8 cellular contexts compared by ENCODE assay signal in genomic region chr1:235999259-235999925, GRCh38.
DNase-seq lines count a peak whose midpoint lies in the region; ATAC-seq and TF ChIP-seq lines count a peak whose summit lies in the region.

No MANE protein-coding gene starts in this region.

- peak overlapping the region; percentile 42 for H3K27ac ChIP-seq in CD8-positive, alpha-beta T cell (ENCODE audit: low read depth, low read length)
- H3K27ac ChIP-seq in IMR-90 (ENCODE audit: insufficient read depth, low read length) (peak overlapping the region; percentile 90), gastroesophageal sphincter (peak overlapping the region in 3 of 4 donors; percentile 38 to 73 (median 59))

- BruUV-seq in IMR-90 (replicated peaks; lab: Mats Ljungman, UMichigan): no TSS peak

- intact Hi-C loops in CD8-positive, alpha-beta T cell (cut with DNase I, micrococcal nuclease): loop anchor here in 1 of 2 experiments (1.0 kb wide), 1 partner anchor 27 kb away; no protein-coding TSS in a partner anchor
- intact Hi-C loops in IMR-90 (cut with micrococcal nuclease): no loop called here
- intact Hi-C loops in head of caudate nucleus (cut with DNase I): no loop called here

- no peaks in the 10 kb centered on the region for H3K27me3 ChIP-seq in CD8-positive, alpha-beta T cell (ENCODE audit: insufficient read depth, low read length)
- H3K27me3 ChIP-seq in IMR-90 (ENCODE audit: control insufficient read depth, insufficient read depth, low read length): no peaks in the 10 kb centered on the region
- H3K27me3 ChIP-seq in gastroesophageal sphincter: no peaks in the 10 kb centered on the region

- H2BK20ac ChIP-seq in IMR-90 (ENCODE audit: low read depth, low read length): peak overlapping the region; percentile 98

- H3K36me3 ChIP-seq in CD8-positive, alpha-beta T cell (ENCODE audit: insufficient read depth, low read length): no peaks in the 10 kb centered on the region
- H3K36me3 ChIP-seq in IMR-90 (ENCODE audit: control insufficient read depth, insufficient read depth, low read length): peaks cover 25% of the 10 kb centered on the region
- peaks cover 0 to 99% of the 10 kb centered on the region in 2 donors for H3K36me3 ChIP-seq in gastroesophageal sphincter

- dilution Hi-C loops in IMR-90 (cut with HindIII; ENCODE audit: low sequenced_read_pairs, unreplicated experiment): no loop called here

- H2BK120ac ChIP-seq in IMR-90 (ENCODE audit: low read depth, low read length): peak overlapping the region; percentile 96

- H3K4ac ChIP-seq in IMR-90 (ENCODE audit: low read depth, low read length): peak overlapping the region; percentile 96

- DNase-seq in CD8-positive, alpha-beta T cell: peak; percentile 22 to 83 (median 59)
- DNase-seq in IMR-90 (peak; percentile 99), NCI-H1930 (lab: John Stamatoyannopoulos, UW) (no peak), head of caudate nucleus (no peak)
- DNase-seq in activated CD8-positive, alpha-beta memory T cell treated with anti-CD3 and anti-CD28 coated beads, Interleukin-2, amount 50 U/mL, for 4 hours: peak; percentile 59
- DNase-seq in stimulated activated CD4-positive, alpha-beta T cell treated with anti-CD3 and anti-CD28 coated beads, TNF-alpha, amount 100 ng/mL, for 24 hours (ENCODE audit: low read depth in 3 of 3): peak; percentile 48 to 65 (median 65)

- H3K56ac ChIP-seq in IMR-90 (ENCODE audit: extremely low read depth, insufficient read depth, low read length): peak overlapping the region; percentile 88

- peak overlapping the region; percentile 98 for H2BK5ac ChIP-seq in IMR-90 (ENCODE audit: low read depth, low read length, poor library complexity, severe bottlenecking)

- H3K4me2 ChIP-seq in IMR-90 (ENCODE audit: low read depth, low read length): peak overlapping the region; percentile 59; the same call in 1 of the 2 replicates

- peak overlapping the region; percentile 95 for H3K18ac ChIP-seq in IMR-90 (ENCODE audit: low read depth, low read length)

- H2BK15ac ChIP-seq in IMR-90 (ENCODE audit: low read depth, low read length): peak overlapping the region; percentile 98

- H3K4me1 ChIP-seq in CD8-positive, alpha-beta T cell (ENCODE audit: insufficient read depth, low read length): peaks cover 18% of the 10 kb centered on the region
- H3K4me1 ChIP-seq in IMR-90 (ENCODE audit: control insufficient read depth, insufficient read depth, low read length) (peaks cover 15% of the 10 kb centered on the region), gastroesophageal sphincter (peaks cover 0 to 18% (median 11%) of the 10 kb centered on the region in 3 donors)

- H4K5ac ChIP-seq in IMR-90 (ENCODE audit: low read depth, low read length): peak overlapping the region; percentile 92

- no peaks in the 10 kb centered on the region for H3K9me3 Mint-ChIP-seq in CD8-positive, alpha-beta T cell

- peak; percentile 79 for ATAC-seq in CD8-positive, alpha-beta T cell
- peak; percentile 79 for ATAC-seq in GM21526 (IDR thresholded peaks at IDR 0.05; ENCODE audit: low FRiP score, unreplicated experiment)
- ATAC-seq in IMR-90 (ENCODE audit: low read depth): peak; percentile 90
- ATAC-seq in gastroesophageal sphincter: no peak

- H3K36me3 Mint-ChIP-seq in CD8-positive, alpha-beta T cell: no peaks in the 10 kb centered on the region

- H4K20me1 ChIP-seq in IMR-90 (ENCODE audit: insufficient read depth, low read length): no peaks in the 10 kb centered on the region

- in situ Hi-C loops in IMR-90 (cut with MboI; ENCODE audit: low sequenced_read_pairs): no loop called here

- H2AK5ac ChIP-seq in IMR-90 (ENCODE audit: low read depth, low read length): peak overlapping the region; percentile 99

- TF ChIP-seq EP300 in gastroesophageal sphincter (IDR thresholded peaks at IDR 0.05): no peak

- TF ChIP-seq POLR2A in IMR-90 (IDR thresholded peaks at IDR 0.05; ENCODE audit: low read depth, low read length) (no peak), gastroesophageal sphincter (IDR thresholded peaks at IDR 0.05) (no peak)

- 0% methylated on average over 1 of the region's 8 CpGs; no CpG with 5 or more reads in 1 of the 2 experiments for WGBS in IMR-90 (ENCODE audit: extremely low coverage in 2 of 2, insufficient read length in 1 of 2), 2 experiments
- 42 to 100% methylated on average over 1 to 7 of the region's 8 CpGs for WGBS in gastroesophageal sphincter (ENCODE audit: low coverage in 1 of 2), 2 donors

- TF ChIP-seq RAD21 in IMR-90 (IDR thresholded peaks at IDR 0.05; ENCODE audit: low read length): no peak; the same call in 1 of the 2 replicates

- peak overlapping the region; percentile 96 for H4K91ac ChIP-seq in IMR-90 (ENCODE audit: insufficient read depth, low read depth, low read length)

- no peak for TF ChIP-seq CTCF in CD8-positive, alpha-beta T cell (IDR thresholded peaks at IDR 0.05)
- TF ChIP-seq CTCF in IMR-90 (conservative IDR thresholded peaks at IDR 0.05; ENCODE audit: low read depth, low read length): no peak
- TF ChIP-seq CTCF in gastroesophageal sphincter (IDR thresholded peaks at IDR 0.05): no peak

- POLR2A ChIA-PET in CD8-positive, alpha-beta T cell (lab: Charles Lee): interaction anchor here (0.6 to 1.0 kb wide), 2 partner anchors 28 to 715 kb away, joined by 5 to 6 read pairs; no protein-coding TSS in a partner anchor
- POLR2A ChIA-PET in IMR-90 (lab: Charles Lee; ENCODE audit: unreplicated experiment): no interaction called here

- H3K4me1 Mint-ChIP-seq in CD8-positive, alpha-beta T cell (ENCODE audit: low read depth): peaks cover 29% of the 10 kb centered on the region

- peak overlapping the region; percentile 60 for H3K4me3 Mint-ChIP-seq in CD8-positive, alpha-beta T cell

- H2AK9ac ChIP-seq in IMR-90 (replicated peaks; ENCODE audit: low read depth, low read length, poor library complexity): peak overlapping the region; percentile 74

- CTCF ChIA-PET in CD8-positive, alpha-beta T cell (lab: Charles Lee): interaction anchor here (2.0 kb wide), 1 partner anchor 28 kb away, joined by 9 read pairs; no protein-coding TSS in a partner anchor
- CTCF ChIA-PET in IMR-90 (lab: Yijun Ruan, JAX): interaction anchor here (0.8 to 1.5 kb wide), 3 partner anchors 11 to 28 kb away, joined by 3 to 6 read pairs (median 4); no protein-coding TSS in a partner anchor

- peaks cover 12% of the 10 kb centered on the region for H3K9me1 ChIP-seq in IMR-90 (ENCODE audit: insufficient read depth, low read length)

- H3K79me1 ChIP-seq in IMR-90 (ENCODE audit: low read depth in 1 of 2, low read length in 2 of 2): peaks cover 4 to 17% of the 10 kb centered on the region in 2 experiments; a peak in 3 of 4 replicates

- H3K14ac ChIP-seq in IMR-90 (replicated peaks; ENCODE audit: low read depth, low read length): peak overlapping the region; percentile 96

- H3K27me3 Mint-ChIP-seq in CD8-positive, alpha-beta T cell (ENCODE audit: low read depth): no peaks in the 10 kb centered on the region

- peak overlapping the region; percentile 94 for H3K27ac Mint-ChIP-seq in CD8-positive, alpha-beta T cell

- no peaks in the 10 kb centered on the region for H3K9me3 ChIP-seq in CD8-positive, alpha-beta T cell (ENCODE audit: low read length)
- H3K9me3 ChIP-seq in IMR-90 (ENCODE audit: control insufficient read depth, insufficient read depth, low read length): no peaks in the 10 kb centered on the region
- H3K9me3 ChIP-seq in gastroesophageal sphincter: no peaks in the 10 kb centered on the region

- no peak overlapping the region for H3K9ac ChIP-seq in IMR-90 (ENCODE audit: low read depth, low read length)

- H3K23ac ChIP-seq in IMR-90 (ENCODE audit: low read depth, low read length): peak overlapping the region; percentile 78; the same call in 1 of the 2 replicates

- H4K8ac ChIP-seq in IMR-90 (ENCODE audit: low read depth in 2 of 2, low read length in 2 of 2): peak overlapping the region; percentile 96

- H2AFZ ChIP-seq in IMR-90 (replicated peaks; ENCODE audit: low read length, poor library complexity): peak overlapping the region; percentile 68

- H3K4me3 ChIP-seq in CD8-positive, alpha-beta T cell (ENCODE audit: low read depth, low read length): no peak overlapping the region
- no peak overlapping the region for H3K4me3 ChIP-seq in IMR-90 (ENCODE audit: insufficient read depth, low read depth, low read length)
- no peak overlapping the region for H3K4me3 ChIP-seq in gastroesophageal sphincter

TF ChIP-seq in IMR-90, 13 proteins besides CTCF, POLR2A, EP300 and RAD21:
- TF ChIP-seq FOS (IDR thresholded peaks at IDR 0.05; ENCODE audit: low read depth, low read length): peak; percentile 97
- TF ChIP-seq MAZ (IDR thresholded peaks at IDR 0.05; ENCODE audit: borderline replicate concordance, low read depth, low read length): peak; percentile 88
- TF ChIP-seq NFE2L2 (IDR thresholded peaks at IDR 0.05; ENCODE audit: low read depth, low read length): no peak
- TF ChIP-seq CEBPB (IDR thresholded peaks at IDR 0.05; ENCODE audit: low read depth, low read length): peak; percentile 14; the same call in 1 of the 2 replicates
- TF ChIP-seq RCOR1 (IDR thresholded peaks at IDR 0.05; ENCODE audit: insufficient replicate concordance, low read length): peak; percentile 12
- peak; percentile 40; the same call in 1 of the 2 replicates for TF ChIP-seq BHLHE40 (IDR thresholded peaks at IDR 0.05; ENCODE audit: low read depth, low read length)
- TF ChIP-seq MXI1 (IDR thresholded peaks at IDR 0.05; ENCODE audit: borderline replicate concordance, low read depth, low read length): no peak

Comparison
In these comparisons a context has a peak if more than half of its experiments do, and no peak if none do; other contexts are left out.
1. DNase-seq: peak in CD8-positive, alpha-beta T cell (7 of 7), IMR-90 (single experiment), activated CD8-positive, alpha-beta memory T cell treated with anti-CD3 and anti-CD28 coated beads, Interleukin-2, amount 50 U/mL, for 4 hours (single experiment) and stimulated activated CD4-positive, alpha-beta T cell treated with anti-CD3 and anti-CD28 coated beads, TNF-alpha, amount 100 ng/mL, for 24 hours (3 of 3); none in NCI-H1930 (0 of 2) and head of caudate nucleus (0 of 42).
2. Peak in every context shown above with its lines, with median percentiles within 50 percentile points of each other: H3K27ac ChIP-seq.